ENCODE assay signal across 13 cellular contexts in genomic region chr7:144367250-144367649, GRCh38. TPM values are rescaled to one million over a fixed set of nuclear protein-coding genes. Genes with fewer than 3 reads are reported as not detected.
"Had no signal": no experiment of that assay in that cellular context is flagged by ENCODE, and none has a peak within 500 bp of the region (broad histone marks: within the 10 kb centered on the region; RNA-seq: fewer than 3 reads in every experiment).

No MANE protein-coding gene starts in this region.

RNA-seq across cellular contexts. Expression of gene NOBOX, which starts 36.2 kb away (rescaled TPM):
- total RNA-seq: activated B cell treated with CpG ODN at 0.5 μM for 24 hours; activated CD4-positive, alpha-beta memory T cell treated with anti-CD3 and anti-CD28 coated beads for 36 hours; activated CD4-positive, alpha-beta memory T cell treated with anti-CD3 and anti-CD28 coated beads, Interleukin-2, amount 10 ng/mL, durations not matched to agents 7 days and 5 days; activated CD4-positive, alpha-beta T cell treated with anti-CD3 and anti-CD28 coated beads for 36 hours; activated CD4-positive, alpha-beta T cell treated with anti-CD3 and anti-CD28 coated beads, Interleukin-2, amount 10 ng/mL, durations not matched to agents 24 days and 14 days; activated CD4-positive, alpha-beta T cell treated with anti-CD3 and anti-CD28 coated beads, Interleukin-2, amount 10 ng/mL, durations not matched to agents 7 days and 5 days; activated CD8-positive, alpha-beta memory T cell treated with anti-CD3 and anti-CD28 coated beads for 36 hours; activated CD8-positive, alpha-beta memory T cell treated with anti-CD3 and anti-CD28 coated beads, Interleukin-2, amount 10 ng/mL, durations not matched to agents 7 days and 5 days; activated CD8-positive, alpha-beta T cell treated with anti-CD3 and anti-CD28 coated beads for 36 hours; activated CD8-positive, alpha-beta T cell treated with anti-CD3 and anti-CD28 coated beads, Interleukin-2, amount 10 ng/mL, durations not matched to agents 7 days and 5 days; activated T-cell treated with anti-CD3 and anti-CD28 coated beads, Interleukin-2, amount 50 U/mL, for 4 hours; T-helper 17 cell; T-helper 2 cell treated with Interferon-gamma antibody and Interleukin-4, amounts not matched to agents 100 ng/mL and 5 ng/mL, for 36 hours had no signal

RNA-seq across cellular contexts. Expression of gene OR2A1, which starts 55.0 kb away (rescaled TPM):
- total RNA-seq: activated B cell treated with CpG ODN at 0.5 μM for 24 hours; activated CD4-positive, alpha-beta memory T cell treated with anti-CD3 and anti-CD28 coated beads for 36 hours; activated CD4-positive, alpha-beta T cell treated with anti-CD3 and anti-CD28 coated beads for 36 hours; activated CD4-positive, alpha-beta T cell treated with anti-CD3 and anti-CD28 coated beads, Interleukin-2, amount 10 ng/mL, durations not matched to agents 24 days and 14 days; activated CD8-positive, alpha-beta memory T cell treated with anti-CD3 and anti-CD28 coated beads for 36 hours; activated CD8-positive, alpha-beta memory T cell treated with anti-CD3 and anti-CD28 coated beads, Interleukin-2, amount 10 ng/mL, durations not matched to agents 7 days and 5 days; activated CD8-positive, alpha-beta T cell treated with anti-CD3 and anti-CD28 coated beads for 36 hours; activated CD8-positive, alpha-beta T cell treated with anti-CD3 and anti-CD28 coated beads, Interleukin-2, amount 10 ng/mL, durations not matched to agents 7 days and 5 days; activated T-cell treated with anti-CD3 and anti-CD28 coated beads, Interleukin-2, amount 50 U/mL, for 4 hours; T-helper 17 cell had no signal
